Comparison of ENCODE assay signal across 8 cellular contexts in genomic region chr16:89491238-89491869, GRCh38. TPM values are rescaled to one million over a fixed set of nuclear protein-coding genes. Genes with fewer than 3 reads are reported as not detected.
A peak's percentile ranks its signal among the peaks of the same experiment; 100 is the strongest.
DNase-seq lines count a peak whose midpoint lies in the region; ATAC-seq and TF ChIP-seq lines count a peak whose summit lies in the region.

No MANE protein-coding gene starts in this region.

- intact Hi-C loops in activated T-helper 2 cell treated with anti-CD3 and anti-CD28 coated beads, Interferon-gamma antibody, Interleukin-2, Interleukin-4, amounts not matched to agents 10 μg/mL and 5 μg/mL and 100 μg/mL, durations not matched to agents 14 hours and 24 hours and 36 hours (cut with micrococcal nuclease), result loop anchor here (1.0 to 10.0 kb wide), 2 partner anchors 14 to 707 kb away; partner anchors contain the start of gene PIEZO1

- H3K4me1 Mint-ChIP-seq in activated T-helper 2 cell treated with anti-CD3 and anti-CD28 coated beads, Interferon-gamma antibody, Interleukin-2, Interleukin-4, amounts not matched to agents 10 μg/mL and 5 μg/mL and 100 μg/mL, durations not matched to agents 14 hours and 24 hours and 36 hours (ENCODE audit: low read depth), result peaks cover 34% of the 10 kb centered on the region

- H3K27ac ChIP-seq in HL-60 (replicated peaks), result peak overlapping the region; percentile 92
- H3K27ac ChIP-seq in iPS-20b (ENCODE audit: low read length), result no peak overlapping the region
- peak overlapping the region; percentile 91 for H3K27ac ChIP-seq in subcutaneous abdominal adipose tissue (ENCODE audit: low read depth, low read length)

- H3K27me3 ChIP-seq in HL-60 (ENCODE audit: insufficient read depth, poor library complexity, severe bottlenecking) (no peaks in the 10 kb centered on the region), iPS-20b (ENCODE audit: insufficient read depth, low read length) (no peaks in the 10 kb centered on the region), subcutaneous abdominal adipose tissue (ENCODE audit: control insufficient read depth in 5 of 5, insufficient read depth in 4 of 5, low read length in 5 of 5) (no peaks in the 10 kb centered on the region)

- peaks cover 25% of the 10 kb centered on the region for H3K36me3 Mint-ChIP-seq in activated T-helper 2 cell treated with anti-CD3 and anti-CD28 coated beads, Interferon-gamma antibody, Interleukin-2, Interleukin-4, amounts not matched to agents 10 μg/mL and 5 μg/mL and 100 μg/mL, durations not matched to agents 14 hours and 24 hours and 36 hours (ENCODE audit: low read depth)

- peak overlapping the region; percentile 86 for H3K4me3 Mint-ChIP-seq in activated T-helper 2 cell treated with anti-CD3 and anti-CD28 coated beads, Interferon-gamma antibody, Interleukin-2, Interleukin-4, amounts not matched to agents 10 μg/mL and 5 μg/mL and 100 μg/mL, durations not matched to agents 14 hours and 24 hours and 36 hours (ENCODE audit: low read depth)

- TF ChIP-seq CTCF in HL-60 (IDR thresholded peaks at IDR 0.05; ENCODE audit: insufficient read depth, low read length), result no peak

- H3K27ac Mint-ChIP-seq in activated T-helper 2 cell treated with anti-CD3 and anti-CD28 coated beads, Interferon-gamma antibody, Interleukin-2, Interleukin-4, amounts not matched to agents 10 μg/mL and 5 μg/mL and 100 μg/mL, durations not matched to agents 14 hours and 24 hours and 36 hours, result peak overlapping the region; percentile 89

- H3K9me3 Mint-ChIP-seq in activated T-helper 2 cell treated with anti-CD3 and anti-CD28 coated beads, Interferon-gamma antibody, Interleukin-2, Interleukin-4, amounts not matched to agents 10 μg/mL and 5 μg/mL and 100 μg/mL, durations not matched to agents 14 hours and 24 hours and 36 hours, result no peaks in the 10 kb centered on the region

- DNase-seq in AML-193 (lab: John Stamatoyannopoulos, UW) (peak; percentile 51 to 52), HL-60 (ENCODE audit: low read depth in 1 of 2, low spot score in 1 of 2) (peak in 1 of 2 experiments; percentile 64), NCI-H1436 treated with DMSO at 0.1 percent for 48 hours (lab: John Stamatoyannopoulos, UW) (no peak), A172 (ENCODE audit: low spot score) (no peak)
- no peak for DNase-seq in activated T-helper 2 cell treated with anti-CD3 and anti-CD28 coated beads, Interferon-gamma antibody, Interleukin-2, Interleukin-4, amounts not matched to agents 10 μg/mL and 5 μg/mL and 100 μg/mL, durations not matched to agents 14 hours and 24 hours and 36 hours (ENCODE audit: low spot score)

- H3K27me3 Mint-ChIP-seq in activated T-helper 2 cell treated with anti-CD3 and anti-CD28 coated beads, Interferon-gamma antibody, Interleukin-2, Interleukin-4, amounts not matched to agents 10 μg/mL and 5 μg/mL and 100 μg/mL, durations not matched to agents 14 hours and 24 hours and 36 hours (ENCODE audit: low read depth), result no peaks in the 10 kb centered on the region

- H3K4me1 ChIP-seq in iPS-20b (ENCODE audit: insufficient read depth, low read length) (peaks cover 10% of the 10 kb centered on the region), subcutaneous abdominal adipose tissue (ENCODE audit: control insufficient read depth in 5 of 5, insufficient read depth in 5 of 5, low read length in 5 of 5) (peaks cover 13 to 37% (median 37%) of the 10 kb centered on the region in 5 donors)

- no peak for ATAC-seq in HG03097 (IDR thresholded peaks at IDR 0.05; ENCODE audit: low FRiP score, unreplicated experiment)

- peak overlapping the region; percentile 85 for H3K9ac ChIP-seq in iPS-20b (ENCODE audit: low read depth, low read length)
- peak overlapping the region; percentile 82 to 94 (median 92) for H3K9ac ChIP-seq in subcutaneous abdominal adipose tissue (ENCODE audit: low read length in 5 of 5)

- H3K4me3 ChIP-seq in HL-60 (replicated peaks; ENCODE audit: insufficient read depth, low read length), result peak overlapping the region; percentile 72
- peak overlapping the region; percentile 96 for H3K4me3 ChIP-seq in iPS-20b (ENCODE audit: low read length)
- H3K4me3 ChIP-seq in subcutaneous abdominal adipose tissue (ENCODE audit: low read depth in 1 of 5, low read length in 5 of 5), result peak overlapping the region; percentile 80 to 92 (median 88)

- H3K9me3 ChIP-seq in iPS-20b (ENCODE audit: insufficient read depth, low read depth, low read length), result no peaks in the 10 kb centered on the region
- no peaks in the 10 kb centered on the region for H3K9me3 ChIP-seq in subcutaneous abdominal adipose tissue (ENCODE audit: control insufficient read depth in 5 of 5, low read length in 5 of 5)

- no peaks in the 10 kb centered on the region for H3K36me3 ChIP-seq in iPS-20b (ENCODE audit: insufficient read depth, low read depth, low read length)
- peaks cover 0 to 3% (median 0%) of the 10 kb centered on the region in 5 donors for H3K36me3 ChIP-seq in subcutaneous abdominal adipose tissue (ENCODE audit: control insufficient read depth in 5 of 5, insufficient read depth in 5 of 5, low read length in 5 of 5)

RNA-seq across cellular contexts. Expression of gene ANKRD11, which starts 1.0 kb away (rescaled TPM):
- 142 and 144 TPM in 2 replicates for total RNA-seq in activated T-helper 2 cell treated with anti-CD3 and anti-CD28 coated beads, Interferon-gamma antibody, Interleukin-2, Interleukin-4, amounts not matched to agents 10 μg/mL and 5 μg/mL and 100 μg/mL, durations not matched to agents 14 hours and 24 hours and 36 hours
- total RNA-seq in A172 (2014; rRNA removed; shearing (Covaris generic)), result 48.3 and 61.6 TPM in 2 replicates

RNA-seq across cellular contexts. Expression of gene SPG7, which starts 16.8 kb away (rescaled TPM):
- 115 and 125 TPM in 2 replicates for total RNA-seq in activated T-helper 2 cell treated with anti-CD3 and anti-CD28 coated beads, Interferon-gamma antibody, Interleukin-2, Interleukin-4, amounts not matched to agents 10 μg/mL and 5 μg/mL and 100 μg/mL, durations not matched to agents 14 hours and 24 hours and 36 hours
- total RNA-seq in A172 (2014; rRNA removed; shearing (Covaris generic)), result 171 and 208 TPM in 2 replicates

Comparison
In these comparisons a context has a peak if more than half of its experiments do, and no peak if none do; other contexts are left out.
1. DNase-seq: peak in AML-193 (2 of 2); none in activated T-helper 2 cell treated with anti-CD3 and anti-CD28 coated beads, Interferon-gamma antibody, Interleukin-2, Interleukin-4, amounts not matched to agents 10 μg/mL and 5 μg/mL and 100 μg/mL, durations not matched to agents 14 hours and 24 hours and 36 hours (single experiment), NCI-H1436 treated with DMSO at 0.1 percent for 48 hours (single experiment) and A172 (single experiment).
2. Peak in every context shown above with its lines, with median percentiles within 50 percentile points of each other: H3K4me3 ChIP-seq.